ENCODE assay signal across 1 cellular context in the genomic region with DNA sequence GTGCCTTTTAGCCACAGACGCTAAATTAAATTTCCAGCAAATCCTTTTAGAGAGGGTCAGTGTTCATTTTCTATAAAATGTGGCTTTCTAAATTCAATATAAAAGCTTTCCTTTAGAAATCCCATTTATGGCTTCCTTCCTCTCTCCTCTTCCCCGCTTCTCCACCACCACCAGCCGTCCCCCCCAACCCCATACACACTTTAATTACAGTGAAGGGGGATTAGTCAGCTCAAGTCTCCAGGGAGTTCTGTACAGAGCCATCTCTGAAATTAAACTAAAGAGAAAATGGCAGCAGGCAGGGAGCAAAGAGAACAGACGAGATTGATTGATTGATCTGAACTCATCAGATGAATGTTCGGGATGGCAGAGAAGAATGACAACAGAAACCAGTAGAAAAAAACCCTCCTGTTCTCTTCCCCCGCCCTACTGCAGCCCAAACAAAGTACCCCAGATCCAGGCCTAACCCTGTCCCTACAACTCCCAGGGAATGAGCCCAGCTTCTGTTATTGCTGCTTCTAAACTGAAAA.
TF ChIP-seq lines count a peak whose summit lies in the region.

No MANE protein-coding gene starts in this region.

TF ChIP-seq in WTC11, 78 proteins besides CTCF, POLR2A, EP300 and RAD21 (continued from another document):
- TF ChIP-seq, protein P1, sequence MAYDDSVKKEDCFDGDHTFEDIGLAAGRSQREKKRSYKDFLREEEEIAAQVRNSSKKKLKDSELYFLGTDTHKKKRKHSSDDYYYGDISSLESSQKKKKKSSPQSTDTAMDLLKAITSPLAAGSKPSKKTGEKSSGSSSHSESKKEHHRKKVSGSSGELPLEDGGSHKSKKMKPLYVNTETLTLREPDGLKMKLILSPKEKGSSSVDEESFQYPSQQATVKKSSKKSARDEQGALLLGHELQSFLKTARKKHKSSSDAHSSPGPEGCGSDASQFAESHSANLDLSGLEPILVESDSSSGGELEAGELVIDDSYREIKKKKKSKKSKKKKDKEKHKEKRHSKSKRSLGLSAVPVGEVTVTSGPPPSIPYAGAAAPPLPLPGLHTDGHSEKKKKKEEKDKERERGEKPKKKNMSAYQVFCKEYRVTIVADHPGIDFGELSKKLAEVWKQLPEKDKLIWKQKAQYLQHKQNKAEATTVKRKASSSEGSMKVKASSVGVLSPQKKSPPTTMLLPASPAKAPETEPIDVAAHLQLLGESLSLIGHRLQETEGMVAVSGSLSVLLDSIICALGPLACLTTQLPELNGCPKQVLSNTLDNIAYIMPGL (CRISPR knock-in tag; IDR thresholded peaks at IDR 0.05), result no peak
- TF ChIP-seq, protein P2, sequence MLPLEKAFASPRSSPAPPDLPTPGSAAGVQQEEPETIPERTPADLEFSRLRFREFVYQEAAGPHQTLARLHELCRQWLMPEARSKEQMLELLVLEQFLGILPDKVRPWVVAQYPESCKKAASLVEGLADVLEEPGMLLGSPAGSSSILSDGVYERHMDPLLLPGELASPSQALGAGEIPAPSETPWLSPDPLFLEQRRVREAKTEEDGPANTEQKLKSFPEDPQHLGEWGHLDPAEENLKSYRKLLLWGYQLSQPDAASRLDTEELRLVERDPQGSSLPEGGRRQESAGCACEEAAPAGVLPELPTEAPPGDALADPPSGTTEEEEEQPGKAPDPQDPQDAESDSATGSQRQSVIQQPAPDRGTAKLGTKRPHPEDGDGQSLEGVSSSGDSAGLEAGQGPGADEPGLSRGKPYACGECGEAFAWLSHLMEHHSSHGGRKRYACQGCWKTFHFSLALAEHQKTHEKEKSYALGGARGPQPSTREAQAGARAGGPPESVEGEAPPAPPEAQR (CRISPR knock-in tag; IDR thresholded peaks at IDR 0.05), result no peak
- TF ChIP-seq, protein P3, sequence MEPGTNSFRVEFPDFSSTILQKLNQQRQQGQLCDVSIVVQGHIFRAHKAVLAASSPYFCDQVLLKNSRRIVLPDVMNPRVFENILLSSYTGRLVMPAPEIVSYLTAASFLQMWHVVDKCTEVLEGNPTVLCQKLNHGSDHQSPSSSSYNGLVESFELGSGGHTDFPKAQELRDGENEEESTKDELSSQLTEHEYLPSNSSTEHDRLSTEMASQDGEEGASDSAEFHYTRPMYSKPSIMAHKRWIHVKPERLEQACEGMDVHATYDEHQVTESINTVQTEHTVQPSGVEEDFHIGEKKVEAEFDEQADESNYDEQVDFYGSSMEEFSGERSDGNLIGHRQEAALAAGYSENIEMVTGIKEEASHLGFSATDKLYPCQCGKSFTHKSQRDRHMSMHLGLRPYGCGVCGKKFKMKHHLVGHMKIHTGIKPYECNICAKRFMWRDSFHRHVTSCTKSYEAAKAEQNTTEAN (CRISPR knock-in tag; IDR thresholded peaks at IDR 0.05), result no peak
- no peak for TF ChIP-seq MXD4 (CRISPR knock-in tag; IDR thresholded peaks at IDR 0.05; ENCODE audit: borderline replicate concordance)
- TF ChIP-seq JAZF1 (CRISPR knock-in tag; IDR thresholded peaks at IDR 0.05), result no peak
- TF ChIP-seq ELF4 (CRISPR knock-in tag; IDR thresholded peaks at IDR 0.05; ENCODE audit: low read depth), result no peak
- TF ChIP-seq, protein P4, sequence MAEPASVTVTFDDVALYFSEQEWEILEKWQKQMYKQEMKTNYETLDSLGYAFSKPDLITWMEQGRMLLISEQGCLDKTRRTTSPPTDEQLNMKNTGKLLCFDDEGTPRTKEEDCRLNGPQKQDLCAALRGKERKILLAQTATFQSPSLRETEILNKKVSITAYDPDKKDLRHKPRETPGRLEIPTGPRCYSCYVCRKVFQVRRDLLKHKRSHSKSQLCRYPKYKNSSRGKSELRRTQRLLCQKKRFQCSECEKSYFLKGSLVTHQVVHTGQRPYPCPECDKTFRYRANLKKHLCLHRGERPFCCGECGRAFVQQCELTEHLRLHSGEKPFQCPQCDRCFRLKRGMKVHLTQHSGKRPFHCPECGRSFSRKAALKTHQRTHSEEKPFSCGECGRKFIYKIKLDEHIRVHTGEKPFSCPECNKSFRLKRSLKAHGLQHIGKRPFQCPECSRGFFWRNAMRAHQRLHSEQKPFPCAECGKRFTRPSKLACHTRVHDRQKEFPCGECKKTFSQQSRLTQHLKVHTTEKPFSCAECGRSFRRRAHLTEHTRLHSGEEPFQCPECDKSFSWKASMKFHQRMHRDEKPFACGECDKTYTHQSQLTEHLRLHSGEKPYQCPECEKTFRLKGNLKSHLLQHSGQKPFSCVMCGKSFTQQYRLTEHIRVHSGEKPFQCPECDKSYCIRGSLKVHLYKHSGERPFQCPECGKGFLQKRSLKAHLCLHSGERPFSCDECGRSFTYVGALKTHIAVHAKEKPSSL (CRISPR knock-in tag; conservative IDR thresholded peaks at IDR 0.05), result no peak
- TF ChIP-seq, protein P5, sequence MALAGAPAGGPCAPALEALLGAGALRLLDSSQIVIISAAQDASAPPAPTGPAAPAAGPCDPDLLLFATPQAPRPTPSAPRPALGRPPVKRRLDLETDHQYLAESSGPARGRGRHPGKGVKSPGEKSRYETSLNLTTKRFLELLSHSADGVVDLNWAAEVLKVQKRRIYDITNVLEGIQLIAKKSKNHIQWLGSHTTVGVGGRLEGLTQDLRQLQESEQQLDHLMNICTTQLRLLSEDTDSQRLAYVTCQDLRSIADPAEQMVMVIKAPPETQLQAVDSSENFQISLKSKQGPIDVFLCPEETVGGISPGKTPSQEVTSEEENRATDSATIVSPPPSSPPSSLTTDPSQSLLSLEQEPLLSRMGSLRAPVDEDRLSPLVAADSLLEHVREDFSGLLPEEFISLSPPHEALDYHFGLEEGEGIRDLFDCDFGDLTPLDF (CRISPR knock-in tag; IDR thresholded peaks at IDR 0.05), result no peak
